Comparison of ENCODE assay signal across 13 cellular contexts in genomic region chr16:14306485-14307058, GRCh38.
A peak's percentile ranks its signal among the peaks of the same experiment; 100 is the strongest.
DNase-seq lines count a peak whose midpoint lies in the region; ATAC-seq, FAIRE-seq and TF ChIP-seq lines count a peak whose summit lies in the region.
"Had no signal": no experiment of that assay in that cellular context is flagged by ENCODE, and none has a peak within 500 bp of the region (broad histone marks: within the 10 kb centered on the region; RNA-seq: fewer than 3 reads in every experiment).

No MANE protein-coding gene starts in this region.

- H3K36me3 ChIP-seq in ACC112 (ENCODE audit: insufficient read depth, low read length) (no peaks in the 10 kb centered on the region), IMR-90 (ENCODE audit: control insufficient read depth, insufficient read depth, low read length) (no peaks in the 10 kb centered on the region), pancreas (no peaks in the 10 kb centered on the region)

- H3K56ac ChIP-seq in IMR-90 (ENCODE audit: extremely low read depth, insufficient read depth, low read length) = no peak overlapping the region

- H3K4ac ChIP-seq in IMR-90 (ENCODE audit: low read depth, low read length) = 0 out of 2 replicates have a peak overlapping the region, but pooled peaks have one; percentile 22

- H3K9me3 Mint-ChIP-seq in activated naive CD4-positive, alpha-beta T cell treated with anti-CD3 and anti-CD28 coated beads, Interleukin-2, amount 50 U/mL, for 72 hours = no peaks in the 10 kb centered on the region

- no peak overlapping the region for H2AK9ac ChIP-seq in IMR-90 (replicated peaks; ENCODE audit: low read depth, low read length, poor library complexity)

- H3K79me1 ChIP-seq in IMR-90 (ENCODE audit: low read depth in 1 of 2, low read length in 2 of 2) = peaks cover 13 to 77% of the 10 kb centered on the region in 2 experiments

- H2AK5ac ChIP-seq in IMR-90 (ENCODE audit: low read depth, low read length) = no peak overlapping the region; the same call in 1 of the 2 replicates

- dilution Hi-C loops in IMR-90 (cut with HindIII; ENCODE audit: low sequenced_read_pairs, unreplicated experiment) = no loop called here

- BruUV-seq in IMR-90 (replicated peaks; lab: Mats Ljungman, UMichigan) = no TSS peak

- no peak overlapping the region for H2AFZ ChIP-seq in ACC112 (ENCODE audit: low read length, unreplicated experiment)
- no peak overlapping the region for H2AFZ ChIP-seq in IMR-90 (replicated peaks; ENCODE audit: low read length, poor library complexity)

- 0 out of 2 replicates have a peak overlapping the region, but pooled peaks have one; percentile 45 for H4K5ac ChIP-seq in IMR-90 (ENCODE audit: low read depth, low read length)

- ATAC-seq in IMR-90 (ENCODE audit: low read depth) (no peak), pancreas (no peak), left lobe of liver (no peak)
- ATAC-seq in activated naive CD4-positive, alpha-beta T cell treated with anti-CD3 and anti-CD28 coated beads, Interleukin-2, amount 50 U/mL, for 72 hours = no peak
- ATAC-seq: PC-3 had no signal

- H3K4me2 ChIP-seq in IMR-90 (ENCODE audit: low read depth, low read length) = no peak overlapping the region

- H4K20me1 ChIP-seq in IMR-90 (ENCODE audit: insufficient read depth, low read length) = peaks cover 69% of the 10 kb centered on the region

- no peak overlapping the region for H3K9ac ChIP-seq in IMR-90 (ENCODE audit: low read depth, low read length)

- in situ Hi-C loops in IMR-90 (cut with MboI; ENCODE audit: low sequenced_read_pairs) = loop anchor here (5.0 to 10.0 kb wide), 2 partner anchors 56 to 88 kb away; no protein-coding TSS in a partner anchor

- H3K36me3 Mint-ChIP-seq in activated naive CD4-positive, alpha-beta T cell treated with anti-CD3 and anti-CD28 coated beads, Interleukin-2, amount 50 U/mL, for 72 hours = no peaks in the 10 kb centered on the region

- H3K27me3 ChIP-seq in ACC112 (ENCODE audit: insufficient read depth, low read length) (no peaks in the 10 kb centered on the region), IMR-90 (ENCODE audit: control insufficient read depth, insufficient read depth, low read length) (no peaks in the 10 kb centered on the region), dorsolateral prefrontal cortex (no peaks in the 10 kb centered on the region), pancreas (no peaks in the 10 kb centered on the region)

- peak overlapping the region in 1 of 2 experiments; percentile 39; a peak in 1 of 4 replicates for H4K8ac ChIP-seq in IMR-90 (ENCODE audit: low read depth in 2 of 2, low read length in 2 of 2)

- H2BK5ac ChIP-seq in IMR-90 (ENCODE audit: low read depth, low read length, poor library complexity, severe bottlenecking) = peak overlapping the region; percentile 12

- H3K79me2 ChIP-seq in ACC112 (ENCODE audit: control insufficient read depth, insufficient read depth, low read length, unreplicated experiment) = peaks cover 89% of the 10 kb centered on the region

- H3K14ac ChIP-seq in IMR-90 (replicated peaks; ENCODE audit: low read depth, low read length) = peak overlapping the region; percentile 17; the same call in 1 of the 2 replicates

- H3K4me3 ChIP-seq in ACC112 (ENCODE audit: low read depth, low read length) (no peak overlapping the region), IMR-90 (ENCODE audit: insufficient read depth, low read depth, low read length) (no peak overlapping the region), dorsolateral prefrontal cortex (no peak overlapping the region), pancreas (no peak overlapping the region)
- H3K4me3 ChIP-seq: lung had no signal

- no peak for TF ChIP-seq RAD21 in IMR-90 (IDR thresholded peaks at IDR 0.05; ENCODE audit: low read length)

- peaks cover 14% of the 10 kb centered on the region; the same call in 1 of the 2 replicates for H3K9me1 ChIP-seq in IMR-90 (ENCODE audit: insufficient read depth, low read length)

- peaks cover 72% of the 10 kb centered on the region for H3K4me1 ChIP-seq in ACC112 (ENCODE audit: control insufficient read depth, insufficient read depth, low read length, unreplicated experiment)
- H3K4me1 ChIP-seq in IMR-90 (ENCODE audit: control insufficient read depth, insufficient read depth, low read length) = peaks cover 37% of the 10 kb centered on the region
- peaks cover 13 to 38% (median 32%) of the 10 kb centered on the region in 3 donors for H3K4me1 ChIP-seq in pancreas

- WGBS in IMR-90 (ENCODE audit: extremely low coverage in 2 of 2, insufficient read length in 1 of 2), 2 experiments = 88% methylated on average over 6 of the region's 11 CpGs; no CpG with 5 or more reads in 1 of the 2 experiments
- whole genome bisulfite sequencing in pancreas, 2 donors = 42 to 50% methylated on average over 11 of the region's 11 CpGs

- POLR2A ChIA-PET in IMR-90 (lab: Charles Lee; ENCODE audit: unreplicated experiment) = no interaction called here

- no peak for FAIRE-seq in pancreas (lab: Jason Lieb, UNC)

- peak overlapping the region; percentile 55; the same call in 1 of the 2 replicates for H3K27ac ChIP-seq in ACC112 (ENCODE audit: low read depth, low read length)
- H3K27ac ChIP-seq in IMR-90 (ENCODE audit: insufficient read depth, low read length) = no peak overlapping the region
- H3K27ac ChIP-seq in dorsolateral prefrontal cortex = peak overlapping the region in 48 of 59 donors; percentile 1 to 82 (median 54)
- peak overlapping the region; percentile 30 to 85 (median 66) for H3K27ac ChIP-seq in pancreas

- CTCF ChIA-PET in IMR-90 (lab: Yijun Ruan, JAX) = no interaction called here

- intact Hi-C loops in IMR-90 (cut with micrococcal nuclease) = no loop called here
- intact Hi-C loops in dorsolateral prefrontal cortex (cut with DNase I) = loop anchor here (10.0 kb wide), 2 partner anchors 88 to 118 kb away; no protein-coding TSS in a partner anchor
- intact Hi-C loops in pancreas (cut with DNase I) = no loop called here

- no peak overlapping the region for H3K18ac ChIP-seq in IMR-90 (ENCODE audit: low read depth, low read length)

- H3K23ac ChIP-seq in IMR-90 (ENCODE audit: low read depth, low read length) = no peak overlapping the region

- H2BK120ac ChIP-seq in IMR-90 (ENCODE audit: low read depth, low read length) = no peak overlapping the region

- no peak overlapping the region for H4K91ac ChIP-seq in IMR-90 (ENCODE audit: insufficient read depth, low read depth, low read length)

- TF ChIP-seq POLR2A in IMR-90 (IDR thresholded peaks at IDR 0.05; ENCODE audit: low read depth, low read length) = no peak

- no peak overlapping the region for H3K27ac Mint-ChIP-seq in activated naive CD4-positive, alpha-beta T cell treated with anti-CD3 and anti-CD28 coated beads, Interleukin-2, amount 50 U/mL, for 72 hours

- no peak for TF ChIP-seq CTCF in IMR-90 (conservative IDR thresholded peaks at IDR 0.05; ENCODE audit: low read depth, low read length)
- TF ChIP-seq CTCF in dorsolateral prefrontal cortex (IDR thresholded peaks at IDR 0.05 in 54 of 56, conservative IDR thresholded peaks at IDR 0.05 in 2 of 56; ENCODE audit: low read depth in 1 of 56, partially characterized antibody in 56 of 56) = no peak
- TF ChIP-seq CTCF in pancreas (IDR thresholded peaks at IDR 0.05) = no peak

- DNase-seq in IMR-90 (no peak), dorsolateral prefrontal cortex (no peak), pancreas (peak in 1 of 6 donors; percentile 5), NCI-H446 (lab: John Stamatoyannopoulos, UW) (no peak), left lobe of liver (ENCODE audit: low spot score) (no peak), NCI-H2081 (lab: John Stamatoyannopoulos, UW) (no peak)
- DNase-seq in activated naive CD4-positive, alpha-beta T cell treated with anti-CD3 and anti-CD28 coated beads, Interleukin-2, amount 50 U/mL, for 72 hours (ENCODE audit: low spot score in 2 of 2) = no peak
- DNase-seq: activated CD8-positive, alpha-beta memory T cell treated with anti-CD3 and anti-CD28 coated beads for 24 hours; effector CD8-positive, alpha-beta T cell; NCI-H2171; PC-3 had no signal

- H2BK20ac ChIP-seq in IMR-90 (ENCODE audit: low read depth, low read length) = no peak overlapping the region

- no peak overlapping the region for H2BK15ac ChIP-seq in IMR-90 (ENCODE audit: low read depth, low read length)

- no peaks in the 10 kb centered on the region for H3K9me3 ChIP-seq in IMR-90 (ENCODE audit: control insufficient read depth, insufficient read depth, low read length)
- H3K9me3 ChIP-seq in pancreas = no peaks in the 10 kb centered on the region

TF ChIP-seq in IMR-90, 13 proteins besides CTCF, POLR2A, EP300 and RAD21:
- TF ChIP-seq FOS (IDR thresholded peaks at IDR 0.05; ENCODE audit: low read depth, low read length) (no peak), SMC3 (IDR thresholded peaks at IDR 0.05; ENCODE audit: low read depth, low read length) (no peak), CEBPB (IDR thresholded peaks at IDR 0.05; ENCODE audit: low read depth, low read length) (no peak), MXI1 (IDR thresholded peaks at IDR 0.05; ENCODE audit: borderline replicate concordance, low read depth, low read length) (no peak), RFX5 (IDR thresholded peaks at IDR 0.05; ENCODE audit: low read depth, low read length) (no peak), ELK1 (IDR thresholded peaks at IDR 0.05; ENCODE audit: borderline replicate concordance, low read depth, low read length) (no peak), MAZ (IDR thresholded peaks at IDR 0.05; ENCODE audit: borderline replicate concordance, low read depth, low read length) (no peak), RCOR1 (IDR thresholded peaks at IDR 0.05; ENCODE audit: insufficient replicate concordance, low read length) (no peak), CHD1 (IDR thresholded peaks at IDR 0.05; ENCODE audit: low read depth, low read length) (no peak), MAFK (IDR thresholded peaks at IDR 0.05; ENCODE audit: low read depth, low read length) (no peak), NFE2L2 (IDR thresholded peaks at IDR 0.05; ENCODE audit: low read depth, low read length) (no peak), BHLHE40 (IDR thresholded peaks at IDR 0.05; ENCODE audit: low read depth, low read length) (no peak), USF2 (IDR thresholded peaks at IDR 0.05; ENCODE audit: low read depth, low read length) (no peak)

Comparison
In these comparisons a context has a peak if more than half of its experiments do, and no peak if none do; other contexts are left out.
1. intact Hi-C loops: an anchor here in dorsolateral prefrontal cortex (10.0 kb wide); none called in IMR-90 and pancreas.